Comparison of ENCODE assay signal across 8 cellular contexts in genomic region chr7:48298779-48299178, GRCh38.
A peak's percentile ranks its signal among the peaks of the same experiment; 100 is the strongest.
DNase-seq lines count a peak whose midpoint lies in the region; ATAC-seq, FAIRE-seq and TF ChIP-seq lines count a peak whose summit lies in the region.

No MANE protein-coding gene starts in this region.

- no peaks in the 10 kb centered on the region for H3F3A ChIP-seq in smooth muscle cell (ENCODE audit: low read depth)

- no peaks in the 10 kb centered on the region for H3K36me3 ChIP-seq in SJSA1
- no peaks in the 10 kb centered on the region for H3K36me3 ChIP-seq in smooth muscle cell (ENCODE audit: low read depth)

- H3K79me2 ChIP-seq in smooth muscle cell (ENCODE audit: low read depth), result no peaks in the 10 kb centered on the region

- H3K9me3 ChIP-seq in SJSA1 (replicated peaks) (no peaks in the 10 kb centered on the region), smooth muscle cell (replicated peaks; ENCODE audit: low read depth) (no peaks in the 10 kb centered on the region)

- peak; percentile 67 for DNase-seq in activated CD4-positive, alpha-beta T cell treated with anti-CD3 and anti-CD28 coated beads for 36 hours
- no peak for DNase-seq in activated CD4-positive, alpha-beta T cell treated with anti-CD3 and anti-CD28 coated beads, Interleukin-2, amount 50 U/mL, for 1 hour
- DNase-seq in SJSA1 (ENCODE audit: low read depth in 1 of 2, low spot score in 2 of 2), result peak in 1 of 2 experiments; percentile 50
- DNase-seq in renal cortical epithelial cell (ENCODE audit: low read depth), result peak; percentile 8
- DNase-seq in smooth muscle cell (lab: John Stamatoyannopoulos, UW; ENCODE audit: unreplicated experiment), result no peak
- no peak for DNase-seq in GM12891 (ENCODE audit: insufficient read length, low spot score)
- no peak for DNase-seq in epidermal melanocyte (ENCODE audit: insufficient read length, low spot score)

- CTCF ChIA-PET in activated CD4-positive, alpha-beta T cell treated with anti-CD3 and anti-CD28 coated beads for 36 hours (lab: Charles Lee), result interaction anchor here (0.5 to 1.6 kb wide), 18 partner anchors 9 to 1270 kb away, joined by 3 to 7 read pairs (median 3); no protein-coding TSS in a partner anchor

- intact Hi-C loops in activated CD4-positive, alpha-beta T cell treated with anti-CD3 and anti-CD28 coated beads for 36 hours (cut with DNase I, micrococcal nuclease), result loop anchor here (1.0 to 5.0 kb wide), 10 partner anchors 43 to 1494 kb away; no protein-coding TSS in a partner anchor

- no peak overlapping the region for H3K4me3 Mint-ChIP-seq in activated CD4-positive, alpha-beta T cell treated with anti-CD3 and anti-CD28 coated beads for 36 hours

- POLR2A ChIA-PET in activated CD4-positive, alpha-beta T cell treated with anti-CD3 and anti-CD28 coated beads for 36 hours (lab: Charles Lee), result interaction anchor here (1.0 to 1.2 kb wide), 2 partner anchors 18 to 44 kb away, joined by 3 read pairs; no protein-coding TSS in a partner anchor

- H3K27me3 Mint-ChIP-seq in activated CD4-positive, alpha-beta T cell treated with anti-CD3 and anti-CD28 coated beads for 36 hours, result peaks cover 6% of the 10 kb centered on the region

- no peak for TF ChIP-seq CTCF in smooth muscle cell (IDR thresholded peaks at IDR 0.05; ENCODE audit: borderline replicate concordance, insufficient read depth, poor library complexity, severe bottlenecking)

- no peaks in the 10 kb centered on the region for H3K9me3 Mint-ChIP-seq in activated CD4-positive, alpha-beta T cell treated with anti-CD3 and anti-CD28 coated beads for 36 hours (ENCODE audit: low read depth)

- ATAC-seq in activated CD4-positive, alpha-beta T cell treated with anti-CD3 and anti-CD28 coated beads for 36 hours, result peak; percentile 98
- peak; percentile 49 for ATAC-seq in HG02763 (IDR thresholded peaks at IDR 0.05; ENCODE audit: unreplicated experiment)

- H3K4me3 ChIP-seq in SJSA1, result no peak overlapping the region
- H3K4me3 ChIP-seq in smooth muscle cell, result no peak overlapping the region

- no peak overlapping the region for H3K9ac ChIP-seq in smooth muscle cell (ENCODE audit: low read depth)

- H3K27ac ChIP-seq in SJSA1, result peak overlapping the region; percentile 21; the same call in 1 of the 2 replicates
- H3K27ac ChIP-seq in smooth muscle cell (ENCODE audit: low read depth), result no peak overlapping the region

- no peak overlapping the region for H2AFZ ChIP-seq in smooth muscle cell (ENCODE audit: low read depth)

- no peaks in the 10 kb centered on the region for H3K36me3 Mint-ChIP-seq in activated CD4-positive, alpha-beta T cell treated with anti-CD3 and anti-CD28 coated beads for 36 hours (ENCODE audit: low read depth)

- no peak for TF ChIP-seq POLR2A in GM12891 (IDR thresholded peaks at IDR 0.05; ENCODE audit: low read depth, low read length)

- H3K27me3 ChIP-seq in SJSA1 (replicated peaks), result no peaks in the 10 kb centered on the region
- no peaks in the 10 kb centered on the region for H3K27me3 ChIP-seq in smooth muscle cell (ENCODE audit: low read depth)

- H3K4me2 ChIP-seq in smooth muscle cell, result no peak overlapping the region

- H3K4me1 Mint-ChIP-seq in activated CD4-positive, alpha-beta T cell treated with anti-CD3 and anti-CD28 coated beads for 36 hours, result peaks cover 16% of the 10 kb centered on the region

- no peaks in the 10 kb centered on the region for H4K20me1 ChIP-seq in smooth muscle cell (ENCODE audit: low read depth)

- H3K27ac Mint-ChIP-seq in activated CD4-positive, alpha-beta T cell treated with anti-CD3 and anti-CD28 coated beads for 36 hours, result no peak overlapping the region

- H3K4me1 ChIP-seq in SJSA1 (replicated peaks) (peaks cover 11% of the 10 kb centered on the region), smooth muscle cell (ENCODE audit: low read depth) (no peaks in the 10 kb centered on the region)

- WGBS in smooth muscle cell (ENCODE audit: low lambda C conversion rate), result 35% methylated on average over 5 of the region's 5 CpGs

- no peak for FAIRE-seq in GM12891 (lab: Jason Lieb, UNC)

TF ChIP-seq in GM12891, 5 proteins besides CTCF, POLR2A, EP300 and RAD21:
- no peak for TF ChIP-seq PAX5 (IDR thresholded peaks at IDR 0.05; ENCODE audit: insufficient read depth, low read length, severe bottlenecking)
- no peak for TF ChIP-seq POU2F2 (IDR thresholded peaks at IDR 0.05; ENCODE audit: low read depth, low read length)
- TF ChIP-seq POLR2AphosphoS5 (IDR thresholded peaks at IDR 0.05; ENCODE audit: low read depth, low read length), result no peak
- TF ChIP-seq SPI1 (IDR thresholded peaks at IDR 0.05; ENCODE audit: low read depth, low read length), result no peak
- no peak for TF ChIP-seq TAF1 (IDR thresholded peaks at IDR 0.05; ENCODE audit: low read depth, low read length)

Comparison
In these comparisons a context has a peak if more than half of its experiments do, and no peak if none do; other contexts are left out.
1. DNase-seq: peak in activated CD4-positive, alpha-beta T cell treated with anti-CD3 and anti-CD28 coated beads for 36 hours (single experiment) and renal cortical epithelial cell (single experiment); none in activated CD4-positive, alpha-beta T cell treated with anti-CD3 and anti-CD28 coated beads, Interleukin-2, amount 50 U/mL, for 1 hour (single experiment), smooth muscle cell (single experiment), GM12891 (single experiment) and epidermal melanocyte (single experiment).